ENCODE assay signal across 7 cellular contexts in genomic region chr3:90207323-90208094, GRCh38.
DNase-seq lines count a peak whose midpoint lies in the region; ATAC-seq, FAIRE-seq and TF ChIP-seq lines count a peak whose summit lies in the region.
"Not testable (repeated sequence)": the region's sequence is repeated elsewhere in the genome, so short reads cannot be mapped to it uniquely, and the experiment has no call there.

No MANE protein-coding gene starts in this region.

- H3K27ac ChIP-seq in RWPE2 (ENCODE audit: poor library complexity, severe bottlenecking) (peak overlapping the region; percentile 52), esophagus squamous epithelium (peak overlapping the region; percentile 3 to 84 (median 74))
- H3K27ac ChIP-seq in keratinocyte (ENCODE audit: control insufficient read depth, insufficient read depth, low read length) = not testable (repeated sequence)

- H3K9me3 ChIP-seq in MG63; RWPE2 (ENCODE audit: severe bottlenecking); esophagus squamous epithelium; keratinocyte (ENCODE audit: control insufficient read depth, low read depth, low read length): not testable (repeated sequence)

- peak; percentile 8 for DNase-seq in ELR (ENCODE audit: low read depth)
- peak; percentile 10 for DNase-seq in MG63
- not testable (repeated sequence) for DNase-seq in RWPE2 (ENCODE audit: low spot score); esophagus squamous epithelium (lab: John Stamatoyannopoulos, UW)
- DNase-seq in bronchial epithelial cell (ENCODE audit: low read depth) = peak; percentile 89
- DNase-seq in keratinocyte (ENCODE audit: low read depth, low spot score) = peak; percentile 19
- peak; percentile 5 for DNase-seq in urothelium cell line (ENCODE audit: low spot score)

- FAIRE-seq in bronchial epithelial cell (lab: Jason Lieb, UNC) = not testable (repeated sequence)
- FAIRE-seq in keratinocyte (lab: Jason Lieb, UNC) (peak; percentile 99), urothelium cell line (lab: Jason Lieb, UNC) (peak; percentile 81)

- WGBS in esophagus squamous epithelium, 2 donors = 46 to 52% methylated on average over 5 of the region's 5 CpGs

- H2AFZ ChIP-seq in keratinocyte (ENCODE audit: control insufficient read depth, low read length) = not testable (repeated sequence)

- H3K27me3 ChIP-seq in MG63; RWPE2 (ENCODE audit: insufficient read depth, poor library complexity, severe bottlenecking); bronchial epithelial cell (ENCODE audit: control insufficient read depth, insufficient read depth, low read length); esophagus squamous epithelium; keratinocyte (ENCODE audit: control insufficient read depth, extremely low read depth, insufficient read depth, low read length): not testable (repeated sequence)

- peak; percentile 97 for ATAC-seq in RWPE2 (ENCODE audit: low read depth)

- H3K36me3 ChIP-seq in MG63; RWPE2 (ENCODE audit: low read depth); bronchial epithelial cell (ENCODE audit: control insufficient read depth, insufficient read depth, low read length); esophagus squamous epithelium; keratinocyte (ENCODE audit: control insufficient read depth in 2 of 2, extremely low read depth in 1 of 2, insufficient read depth in 2 of 2, low read length in 2 of 2): not testable (repeated sequence)

- not testable (repeated sequence) for H3K4me3 ChIP-seq in MG63; RWPE2 (ENCODE audit: severe bottlenecking); bronchial epithelial cell (ENCODE audit: low read depth, low read length); esophagus squamous epithelium; keratinocyte (ENCODE audit: control insufficient read depth in 2 of 3, extremely low read depth in 1 of 3, insufficient read depth in 2 of 3, low read depth in 1 of 3, low read length in 3 of 3)

- not testable (repeated sequence) for H3K9me1 ChIP-seq in keratinocyte (ENCODE audit: control insufficient read depth, extremely low read depth, insufficient read depth, low read length)

- TF ChIP-seq POLR2A in esophagus squamous epithelium (IDR thresholded peaks at IDR 0.05) = not testable (repeated sequence)

- H3K9ac ChIP-seq in keratinocyte (ENCODE audit: control insufficient read depth, extremely low read depth, insufficient read depth, low read length) = not testable (repeated sequence)

- intact Hi-C loops in esophagus squamous epithelium (cut with DNase I) = not testable (repeated sequence)

- peaks cover 16% of the 10 kb centered on the region for H3K4me1 ChIP-seq in RWPE2 (ENCODE audit: insufficient read depth, poor library complexity, severe bottlenecking)
- H3K4me1 ChIP-seq in esophagus squamous epithelium = peaks cover 0 to 25% (median 0%) of the 10 kb centered on the region in 3 donors
- H3K4me1 ChIP-seq in keratinocyte (ENCODE audit: control insufficient read depth, extremely low read depth, insufficient read depth, low read length) = not testable (repeated sequence)

- TF ChIP-seq CTCF in RWPE2 (IDR thresholded peaks at IDR 0.05; ENCODE audit: poor library complexity, severe bottlenecking); bronchial epithelial cell (IDR thresholded peaks at IDR 0.05; ENCODE audit: insufficient read depth, low read length, severe bottlenecking); esophagus squamous epithelium (IDR thresholded peaks at IDR 0.05); keratinocyte (optimal IDR thresholded peaks at IDR 0.05 in 1 of 3, IDR thresholded peaks at IDR 0.05 in 1 of 3, conservative IDR thresholded peaks at IDR 0.05 in 1 of 3; ENCODE audit: extremely low read depth in 1 of 3, insufficient read depth in 2 of 3, low read length in 3 of 3): not testable (repeated sequence)

- H3K4me2 ChIP-seq in keratinocyte (ENCODE audit: control insufficient read depth, extremely low read depth, insufficient read depth, low read depth, low read length) = peak overlapping the region; percentile 17

- not testable (repeated sequence) for H4K20me1 ChIP-seq in keratinocyte (ENCODE audit: control insufficient read depth, extremely low read depth, insufficient read depth, low read length)

- dilution Hi-C loops in keratinocyte (cut with MboI; ENCODE audit: extremely low pct_ligation_motif_present, low sequenced_read_pairs) = not testable (repeated sequence)

- H3K79me2 ChIP-seq in keratinocyte (ENCODE audit: control insufficient read depth, insufficient read depth, low read length) = not testable (repeated sequence)
